In genomic region chr12:126295652-126296051, GRCh38 we compare ENCODE assay signal across 8 cellular contexts.
"Had no signal": no experiment of that assay in that cellular context is flagged by ENCODE, and none has a peak within 500 bp of the region (broad histone marks: within the 10 kb centered on the region; RNA-seq: fewer than 3 reads in every experiment).

No MANE protein-coding gene starts in this region.

- H3K4me3 Mint-ChIP-seq: IgD-negative memory B cell had no signal

- H3K27me3 Mint-ChIP-seq: IgD-negative memory B cell had no signal

- H3K27ac Mint-ChIP-seq: IgD-negative memory B cell had no signal

- H3K27ac ChIP-seq: HL-60, KMS-11 had no signal

- H3K4me1 Mint-ChIP-seq: IgD-negative memory B cell had no signal

- H3K4me2 ChIP-seq: KMS-11 had no signal

- H3K9ac ChIP-seq: KMS-11 had no signal

- DNase-seq: IMR-90, KBM-7, KG1 had no signal

- H3K4me3 ChIP-seq: K562 had no signal

- ATAC-seq: K562 had no signal

- FAIRE-seq: HTR-8/SVneo, K562 had no signal
